In the genomic region with DNA sequence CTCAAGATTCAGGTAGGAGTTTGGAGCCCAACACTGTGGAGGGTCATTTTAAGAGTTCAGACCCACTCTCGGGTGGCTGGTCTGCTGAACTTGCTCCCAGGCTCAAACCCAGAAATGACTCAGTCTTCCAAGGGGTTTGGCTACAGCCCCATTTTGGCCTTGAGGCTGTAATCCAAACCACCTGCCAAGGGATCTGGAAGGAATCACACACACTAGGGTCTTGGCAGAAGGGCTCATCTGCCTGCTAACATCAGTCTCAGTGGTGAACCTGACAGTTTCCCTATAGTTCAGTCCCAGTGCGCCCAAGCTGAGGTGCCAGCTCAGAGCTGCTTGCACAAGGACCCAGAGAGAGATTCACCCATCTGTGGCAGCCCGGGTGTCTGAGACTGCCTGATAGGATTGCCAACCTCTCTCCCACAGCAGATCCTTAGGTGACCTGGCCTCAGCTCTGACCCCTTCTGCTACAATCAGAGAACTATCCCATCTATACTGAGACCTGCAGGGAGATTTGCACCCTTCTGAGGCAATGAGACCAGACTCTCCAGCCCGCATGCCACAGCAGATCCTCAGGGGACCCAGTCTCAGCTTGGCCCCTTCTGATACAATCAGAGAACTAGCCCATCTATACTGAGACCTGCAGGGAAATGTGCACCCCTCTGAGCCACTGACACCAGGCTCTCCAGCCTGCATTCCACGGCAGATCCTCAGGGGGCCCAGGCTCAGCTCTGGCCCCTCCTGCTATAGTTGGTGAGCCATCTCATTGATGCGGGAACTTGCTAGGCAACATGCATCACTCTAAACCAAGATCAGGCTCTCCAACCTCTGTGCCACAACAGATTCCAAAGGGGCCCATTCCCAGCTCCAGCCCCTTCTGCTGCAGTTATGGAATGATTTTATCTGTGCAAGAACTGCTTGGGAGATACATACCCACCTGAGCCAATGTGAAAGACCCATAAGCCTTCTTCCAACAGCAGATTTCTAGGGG, we compare ENCODE assay signal across 18 cellular contexts. TPM values are rescaled to one million over a fixed set of nuclear protein-coding genes. Genes with fewer than 3 reads are reported as not detected.
DNase-seq lines count a peak whose midpoint lies in the region; ATAC-seq and TF ChIP-seq lines count a peak whose summit lies in the region.
"Had no signal": no experiment of that assay in that cellular context is flagged by ENCODE, and none has a peak within 500 bp of the region (broad histone marks: within the 10 kb centered on the region; RNA-seq: fewer than 3 reads in every experiment).

No MANE protein-coding gene starts in this region.

- H3K4me1 Mint-ChIP-seq in activated CD4-positive, alpha-beta T cell treated with anti-CD3 and anti-CD28 coated beads for 36 hours, result peaks cover 2% of the 10 kb centered on the region

- H3K9me3 Mint-ChIP-seq in activated CD4-positive, alpha-beta T cell treated with anti-CD3 and anti-CD28 coated beads for 36 hours (ENCODE audit: low read depth), result peaks cover 4% of the 10 kb centered on the region

- H3K27ac ChIP-seq in GM23248, result peak overlapping the region; percentile 40
- H3K27ac ChIP-seq in upper lobe of left lung, result no peak overlapping the region
- H3K27ac ChIP-seq: C4-2B, parathyroid adenoma, stomach had no signal

- no peak overlapping the region for H2AFZ ChIP-seq in GM23248
- H2AFZ ChIP-seq: parathyroid adenoma had no signal

- no peak overlapping the region for H3K9ac ChIP-seq in GM23248
- H3K9ac ChIP-seq: parathyroid adenoma had no signal

- H3K27me3 Mint-ChIP-seq in activated CD4-positive, alpha-beta T cell treated with anti-CD3 and anti-CD28 coated beads for 36 hours, result no peaks in the 10 kb centered on the region
- H3K27me3 Mint-ChIP-seq: activated naive CD8-positive, alpha-beta T cell had no signal

- no peaks in the 10 kb centered on the region for H3K79me2 ChIP-seq in GM23248 (ENCODE audit: insufficient read depth)
- H3K79me2 ChIP-seq: parathyroid adenoma had no signal

- H3F3A ChIP-seq in GM23248 (ENCODE audit: insufficient read depth), result peaks cover 22% of the 10 kb centered on the region

- CTCF ChIA-PET in activated CD4-positive, alpha-beta T cell treated with anti-CD3 and anti-CD28 coated beads for 36 hours (lab: Charles Lee), result interaction anchor here (0.7 kb wide), 1 partner anchor 174 kb away, joined by 3 read pairs; no protein-coding TSS in a partner anchor

- H4K20me1 ChIP-seq in GM23248 (ENCODE audit: insufficient read depth), result no peaks in the 10 kb centered on the region

- peaks cover 19% of the 10 kb centered on the region for H3K4me1 ChIP-seq in GM23248 (ENCODE audit: insufficient read depth)
- H3K4me1 ChIP-seq in upper lobe of left lung, result no peaks in the 10 kb centered on the region
- H3K4me1 ChIP-seq: parathyroid adenoma, stomach had no signal

- in situ Hi-C loops in GM23248 (cut with MboI) (loop anchor here (25.0 kb wide), 1 partner anchor 243 kb away; no protein-coding TSS in a partner anchor), astrocyte of the cerebellum (cut with HindIII; ENCODE audit: low sequenced_read_pairs) (no loop called here)

- no peak overlapping the region for H3K4me3 ChIP-seq in GM23248
- no peak overlapping the region for H3K4me3 ChIP-seq in astrocyte of the cerebellum (ENCODE audit: low read depth, low read length)
- H3K4me3 ChIP-seq in upper lobe of left lung, result no peak overlapping the region
- H3K4me3 ChIP-seq: stomach had no signal

- peaks cover 8% of the 10 kb centered on the region for H3K9me3 ChIP-seq in GM23248 (ENCODE audit: low read depth)
- peaks cover 0 to 9% (median 8%) of the 10 kb centered on the region in 4 donors for H3K9me3 ChIP-seq in upper lobe of left lung

- WGBS in GM23248 (ENCODE audit: low coverage in 1 of 2, low lambda C conversion rate in 2 of 2, missing lambda C conversion rate in 2 of 2), 2 experiments, result 28 to 36% methylated on average over 6 of the region's 6 CpGs
- WGBS in upper lobe of left lung, 2 donors, result 82 to 100% methylated on average over 1 to 5 of the region's 6 CpGs

- no peaks in the 10 kb centered on the region for H3K27me3 ChIP-seq in GM23248 (replicated peaks; ENCODE audit: insufficient read depth)
- no peaks in the 10 kb centered on the region for H3K27me3 ChIP-seq in upper lobe of left lung
- H3K27me3 ChIP-seq: stomach had no signal

- H3K36me3 ChIP-seq in GM23248 (ENCODE audit: low read depth), result no peaks in the 10 kb centered on the region
- H3K36me3 ChIP-seq in upper lobe of left lung, result no peaks in the 10 kb centered on the region
- H3K36me3 ChIP-seq: stomach had no signal

- peak overlapping the region; percentile 34 for H3K4me2 ChIP-seq in GM23248 (ENCODE audit: unreplicated experiment)

- no peak for TF ChIP-seq CTCF in astrocyte of the cerebellum (IDR thresholded peaks at IDR 0.05; ENCODE audit: low read depth, low read length, missing control alignments)
- no peak for TF ChIP-seq CTCF in upper lobe of left lung (IDR thresholded peaks at IDR 0.05)

- ATAC-seq in left cardiac atrium, result peak; percentile 53 to 90
- peak; percentile 49 to 80 for ATAC-seq in upper lobe of left lung (ENCODE audit: low FRiP score in 2 of 2)
- no peak for ATAC-seq in HG03571 (IDR thresholded peaks at IDR 0.05; ENCODE audit: unreplicated experiment)
- no peak for ATAC-seq in GM21390 (IDR thresholded peaks at IDR 0.05; ENCODE audit: unreplicated experiment)
- no peak for ATAC-seq in activated CD4-positive, alpha-beta T cell treated with anti-CD3 and anti-CD28 coated beads for 36 hours

- intact Hi-C loops in left cardiac atrium (cut with DNase I), result no loop called here
- intact Hi-C loops in activated CD4-positive, alpha-beta T cell treated with anti-CD3 and anti-CD28 coated beads for 36 hours (cut with DNase I, micrococcal nuclease), result no loop called here

- H3K36me3 Mint-ChIP-seq in activated CD4-positive, alpha-beta T cell treated with anti-CD3 and anti-CD28 coated beads for 36 hours (ENCODE audit: low read depth), result no peaks in the 10 kb centered on the region

- no peaks in the 10 kb centered on the region for H3K9me2 ChIP-seq in GM23248 (ENCODE audit: insufficient read depth)

- no peak for TF ChIP-seq EP300 in upper lobe of left lung (IDR thresholded peaks at IDR 0.05)

- no peak for TF ChIP-seq POLR2A in upper lobe of left lung (IDR thresholded peaks at IDR 0.05)

- POLR2A ChIA-PET in activated CD4-positive, alpha-beta T cell treated with anti-CD3 and anti-CD28 coated beads for 36 hours (lab: Charles Lee), result no interaction called here

- no peak overlapping the region for H3K4me3 Mint-ChIP-seq in activated CD4-positive, alpha-beta T cell treated with anti-CD3 and anti-CD28 coated beads for 36 hours
- H3K4me3 Mint-ChIP-seq: activated naive CD8-positive, alpha-beta T cell had no signal

- DNase-seq in GM23248, result peak; percentile 85
- peak; percentile 80 for DNase-seq in astrocyte of the cerebellum (ENCODE audit: low read depth)
- no peak for DNase-seq in left cardiac atrium
- no peak for DNase-seq in upper lobe of left lung
- no peak for DNase-seq in activated CD4-positive, alpha-beta T cell treated with anti-CD3 and anti-CD28 coated beads for 36 hours
- DNase-seq: activated CD4-positive, alpha-beta T cell treated with anti-CD3 and anti-CD28 coated beads, Interleukin-2, amount 50 U/mL, for 1 hour; activated T-cell treated with anti-CD3 and anti-CD28 coated beads, Interleukin-2, amount 50 U/mL, for 1 hour; DMS79; GOT3; NCI-H2029 treated with DMSO at 0.1 percent for 48 hours; NCI-H526; stomach had no signal

- H3K27ac Mint-ChIP-seq in activated CD4-positive, alpha-beta T cell treated with anti-CD3 and anti-CD28 coated beads for 36 hours, result no peak overlapping the region
- H3K27ac Mint-ChIP-seq: activated naive CD8-positive, alpha-beta T cell had no signal

RNA-seq across cellular contexts. Expression of gene THBS2, which starts 48.2 kb away (rescaled TPM):
- total RNA-seq in GM23248 (2014; rRNA removed; shearing (Covaris generic)), result 124 and 137 TPM in 2 replicates
- 76.4 and 77.8 TPM in 2 replicates for polyA plus RNA-seq in GM23248 (2016; fragmentation: Nextera tagmentation; extraction: Ambion mirVana)
- total RNA-seq in left cardiac atrium, result 10 to 100 TPM; 22.7 to 74.8 TPM
- total RNA-seq in upper lobe of left lung, result 10 to 100 TPM in 5 of 6 donors, 1 to 10 TPM in 1; 5.3 to 43.2 (median 17.3) TPM
- total RNA-seq in activated CD4-positive, alpha-beta T cell treated with anti-CD3 and anti-CD28 coated beads for 36 hours, result not detected
- total RNA-seq: OCI-LY7 had no signal

Comparison
In these comparisons a context has a peak if more than half of its experiments do, and no peak if none do; other contexts are left out.
1. DNase-seq: peak in GM23248 (single experiment) and astrocyte of the cerebellum (single experiment); none in left cardiac atrium (single experiment), upper lobe of left lung (0 of 2) and activated CD4-positive, alpha-beta T cell treated with anti-CD3 and anti-CD28 coated beads for 36 hours (single experiment).
2. ATAC-seq: peak in left cardiac atrium (2 of 2) and upper lobe of left lung (2 of 2); none in HG03571 (single experiment), GM21390 (single experiment) and activated CD4-positive, alpha-beta T cell treated with anti-CD3 and anti-CD28 coated beads for 36 hours (single experiment).
3. RNA of gene THBS2, which starts 48.2 kb away (total RNA-seq): 124 to 137 TPM in GM23248, 22.7 to 74.8 TPM in left cardiac atrium and 5.3 to 43.2 TPM in upper lobe of left lung; not detected in activated CD4-positive, alpha-beta T cell treated with anti-CD3 and anti-CD28 coated beads for 36 hours; every median in the first group is over 4 times any median in the second.